Comparison of ENCODE assay signal across 8 cellular contexts in genomic region chr19:17747205-17748098, GRCh38. TPM values are rescaled to one million over a fixed set of nuclear protein-coding genes. Genes with fewer than 3 reads are reported as not detected.
DNase-seq lines count a peak whose midpoint lies in the region; ATAC-seq and TF ChIP-seq lines count a peak whose summit lies in the region.

No MANE protein-coding gene starts in this region.

- H3K27ac ChIP-seq in colonic mucosa = no peak overlapping the region

- intact Hi-C loops in colonic mucosa (cut with DNase I) (no loop called here), left colon (cut with DNase I, micrococcal nuclease) (no loop called here)

- H3K27me3 ChIP-seq in colonic mucosa = no peaks in the 10 kb centered on the region

- ATAC-seq in HG03460 (IDR thresholded peaks at IDR 0.05; ENCODE audit: unreplicated experiment) (peak; percentile 72), left colon (peak; percentile 99)

- H3K4me1 ChIP-seq in colonic mucosa = no peaks in the 10 kb centered on the region

- DNase-seq in Ammon's horn (ENCODE audit: low spot score) = peak; percentile 99
- DNase-seq in GM19240 (ENCODE audit: insufficient read length, low spot score) = peak; percentile 91
- DNase-seq in NCI-H524 treated with DMSO at 0.1 percent for 48 hours (lab: John Stamatoyannopoulos, UW) = peak; percentile 86
- DNase-seq in activated CD4-positive, alpha-beta T cell treated with anti-CD3 and anti-CD28 coated beads for 48 hours = peak; percentile 96
- peak; percentile 92 for DNase-seq in colonic mucosa
- DNase-seq in left colon = peak; percentile 94 to 95
- peak; percentile 91 to 93 for DNase-seq in stimulated activated CD4-positive, alpha-beta T cell treated with anti-CD3 and anti-CD28 coated beads, Interleukin-1b, Interleukin-23, amount 100 ng/mL, for 4 hours (ENCODE audit: low read depth in 2 of 2)

- no peaks in the 10 kb centered on the region for H3K36me3 ChIP-seq in colonic mucosa

- no peaks in the 10 kb centered on the region for H3K9me3 ChIP-seq in colonic mucosa

- peak overlapping the region; percentile 54 for H3K4me3 ChIP-seq in colonic mucosa

- peak overlapping the region in 1 of 2 donors; percentile 55 for H3K9ac ChIP-seq in colonic mucosa (ENCODE audit: low read depth in 2 of 2, low read length in 2 of 2)

- no peak for TF ChIP-seq CTCF in colonic mucosa (IDR thresholded peaks at IDR 0.05)

RNA-seq across cellular contexts. Expression of gene FCHO1, which starts 3.8 kb away (rescaled TPM):
- total RNA-seq in colonic mucosa (1 to 10 TPM; 3.9 to 9.2 TPM), left colon (1 to 10 TPM; 3.0 to 3.1 TPM)

RNA-seq across cellular contexts. Expression of gene MAP1S, which starts 28.2 kb away (rescaled TPM):
- total RNA-seq in colonic mucosa = 10 to 100 TPM; 48.1 to 57.1 TPM
- total RNA-seq in left colon = 10 to 100 TPM; 39.9 to 43.5 TPM

RNA-seq across cellular contexts. Expression of gene B3GNT3, which starts 47.5 kb away (rescaled TPM):
- 100 to 1,000 TPM; 108 to 132 TPM for total RNA-seq in colonic mucosa
- 100 to 1,000 TPM; 152 to 240 TPM for total RNA-seq in left colon

RNA-seq across cellular contexts. Expression of gene UNC13A, which starts 59.3 kb away (rescaled TPM):
- total RNA-seq in colonic mucosa (under 1 TPM; 0.29 to 0.62 TPM), left colon (under 1 TPM; 0.24 to 0.28 TPM)
